Comparison of ENCODE assay signal across 11 cellular contexts in the genomic region with DNA sequence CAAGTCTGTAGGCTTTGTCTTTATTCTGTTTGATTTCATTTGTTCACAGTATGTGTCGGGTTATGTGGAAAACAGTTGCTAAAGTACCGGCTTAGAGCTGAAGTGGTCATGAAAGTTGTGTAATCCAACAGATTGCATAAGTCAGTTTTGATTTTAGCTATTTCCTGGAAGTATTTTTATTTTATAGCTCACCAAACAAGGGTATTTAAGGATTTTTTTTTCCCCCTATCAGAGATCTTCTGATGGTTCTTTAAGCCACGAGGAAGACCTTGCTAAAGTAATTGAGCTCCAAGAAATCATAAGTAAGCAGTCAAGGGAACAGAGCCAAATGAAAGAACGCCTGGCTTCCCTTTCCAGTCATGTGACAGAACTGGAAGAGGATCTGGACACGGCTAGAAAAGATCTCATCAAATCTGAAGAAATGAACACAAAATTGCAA. TPM values are rescaled to one million over a fixed set of nuclear protein-coding genes. Genes with fewer than 3 reads are reported as not detected.
DNase-seq lines count a peak whose midpoint lies in the region; ATAC-seq and TF ChIP-seq lines count a peak whose summit lies in the region.
"Had no signal": no experiment of that assay in that cellular context is flagged by ENCODE, and none has a peak within 500 bp of the region (broad histone marks: within the 10 kb centered on the region; RNA-seq: fewer than 3 reads in every experiment).

No MANE protein-coding gene starts in this region.

- TF ChIP-seq POLR2A in breast epithelium (IDR thresholded peaks at IDR 0.05): no peak

- H3K79me2 ChIP-seq in smooth muscle cell (ENCODE audit: low read depth): peaks cover 14% of the 10 kb centered on the region

- no peaks in the 10 kb centered on the region for H3K27me3 ChIP-seq in breast epithelium
- no peaks in the 10 kb centered on the region for H3K27me3 ChIP-seq in left lung
- no peaks in the 10 kb centered on the region for H3K27me3 ChIP-seq in smooth muscle cell (ENCODE audit: low read depth)

- H3F3A ChIP-seq in smooth muscle cell (ENCODE audit: low read depth): peaks cover 4% of the 10 kb centered on the region

- no peaks in the 10 kb centered on the region for H3K4me1 ChIP-seq in breast epithelium
- peaks cover 14 to 59% of the 10 kb centered on the region in 2 donors for H3K4me1 ChIP-seq in left lung
- H3K4me1 ChIP-seq in smooth muscle cell (ENCODE audit: low read depth): peaks cover 27% of the 10 kb centered on the region

- H3K9me3 ChIP-seq in breast epithelium (no peaks in the 10 kb centered on the region), left lung (no peaks in the 10 kb centered on the region), smooth muscle cell (replicated peaks; ENCODE audit: low read depth) (no peaks in the 10 kb centered on the region)

- no peak overlapping the region for H3K9ac ChIP-seq in smooth muscle cell (ENCODE audit: low read depth)

- peak overlapping the region; percentile 72 to 73 for H3K27ac ChIP-seq in breast epithelium
- H3K27ac ChIP-seq in left lung: peak overlapping the region; percentile 82 to 91
- peak overlapping the region; percentile 61 for H3K27ac ChIP-seq in smooth muscle cell (ENCODE audit: low read depth)

- peak overlapping the region; percentile 61 for H3K4me2 ChIP-seq in smooth muscle cell

- peak; percentile 81 for ATAC-seq in left lung
- no peak for ATAC-seq in GM18870 (IDR thresholded peaks at IDR 0.05; ENCODE audit: unreplicated experiment)

- TF ChIP-seq CTCF in breast epithelium (IDR thresholded peaks at IDR 0.05) (no peak), left lung (IDR thresholded peaks at IDR 0.05) (no peak), smooth muscle cell (IDR thresholded peaks at IDR 0.05; ENCODE audit: borderline replicate concordance, insufficient read depth, poor library complexity, severe bottlenecking) (no peak)

- WGBS in smooth muscle cell (ENCODE audit: low lambda C conversion rate): 48% methylated on average over 5 of the region's 5 CpGs

- H2AFZ ChIP-seq in smooth muscle cell (ENCODE audit: low read depth): no peak overlapping the region

- DNase-seq in GF-D8 (lab: John Stamatoyannopoulos, UW): peak; percentile 38
- no peak for DNase-seq in breast epithelium (ENCODE audit: low spot score in 2 of 2)
- DNase-seq in left lung: no peak
- DNase-seq in smooth muscle cell (lab: John Stamatoyannopoulos, UW; ENCODE audit: unreplicated experiment): no peak
- no peak for DNase-seq in HuH-7 (ENCODE audit: low spot score)
- DNase-seq in DMS53 treated with DMSO at 0.1 percent for 48 hours (lab: John Stamatoyannopoulos, UW; ENCODE audit: unreplicated experiment): no peak
- no peak for DNase-seq in NCI-H146 treated with DMSO at 0.1 percent for 48 hours (lab: John Stamatoyannopoulos, UW; ENCODE audit: unreplicated experiment)
- DNase-seq: EL; hippocampal formation; stimulated activated CD4-positive, alpha-beta T cell treated with anti-CD3 and anti-CD28 coated beads, Interleukin-12 subunit alpha, Interleukin-12 subunit beta, amount 100 ng/mL, for 4 hours had no signal

- intact Hi-C loops in breast epithelium (cut with DNase I; ENCODE audit: low total_unique reads): no loop called here
- intact Hi-C loops in left lung (cut with DNase I): no loop called here

- H4K20me1 ChIP-seq in smooth muscle cell (ENCODE audit: low read depth): peaks cover 26% of the 10 kb centered on the region

- H3K36me3 ChIP-seq in breast epithelium (no peaks in the 10 kb centered on the region), left lung (peaks cover 0 to 66% of the 10 kb centered on the region in 2 donors), smooth muscle cell (ENCODE audit: low read depth) (peaks cover 6% of the 10 kb centered on the region)

- no peak overlapping the region for H3K4me3 ChIP-seq in breast epithelium
- H3K4me3 ChIP-seq in left lung: peak overlapping the region in 1 of 2 donors; percentile 11
- no peak overlapping the region for H3K4me3 ChIP-seq in smooth muscle cell

RNA-seq across cellular contexts. Expression of a gene that starts 55.9 kb away (rescaled TPM):
- total RNA-seq in breast epithelium (10 to 100 TPM; 52.2 to 80.8 (median 78.0) TPM), left lung (10 to 100 TPM; 52.8 to 66.0 TPM), smooth muscle cell (31.5 and 48.2 TPM in 2 replicates)
- 23.8 and 33.8 TPM in 2 replicates for polyA plus RNA-seq in smooth muscle cell
